Comparison of ENCODE assay signal across 21 cellular contexts in genomic region chr17:29014716-29015115, GRCh38. TPM values are rescaled to one million over a fixed set of nuclear protein-coding genes. Genes with fewer than 3 reads are reported as not detected.
A peak's percentile ranks its signal among the peaks of the same experiment; 100 is the strongest.
DNase-seq lines count a peak whose midpoint lies in the region; ATAC-seq, FAIRE-seq and TF ChIP-seq lines count a peak whose summit lies in the region.
"Had no signal": no experiment of that assay in that cellular context is flagged by ENCODE, and none has a peak within 500 bp of the region (broad histone marks: within the 10 kb centered on the region; RNA-seq: fewer than 3 reads in every experiment).

No MANE protein-coding gene starts in this region.

- no peak overlapping the region for H3K14ac ChIP-seq in H1 (ENCODE audit: insufficient read length)

- no peaks in the 10 kb centered on the region for H3K23me2 ChIP-seq in H1 (ENCODE audit: low read depth, low read length)

- H3K27me3 ChIP-seq in H1 (replicated peaks in 1 of 4; ENCODE audit: control insufficient read depth in 3 of 4, extremely low read depth in 1 of 4, insufficient read depth in 3 of 4, low read length in 3 of 4) (no peaks in the 10 kb centered on the region), mesendoderm (ENCODE audit: insufficient read depth, low read length, poor library complexity) (no peaks in the 10 kb centered on the region)

- H2BK120ac ChIP-seq in H1 (replicated peaks; ENCODE audit: low read depth, low read length) (peak overlapping the region; percentile 4), mesendoderm (ENCODE audit: low read depth, low read length) (no peak overlapping the region)

- H3K79me2 ChIP-seq in H1 (ENCODE audit: control insufficient read depth in 1 of 2, insufficient read depth in 2 of 2, low read length in 2 of 2) (no peaks in the 10 kb centered on the region), mesendoderm (ENCODE audit: control insufficient read depth, insufficient read depth, low read length) (no peaks in the 10 kb centered on the region)

- H3K4me1 ChIP-seq in HEK293 (ENCODE audit: control insufficient read depth, insufficient read depth, low read length) (0 out of 2 replicates have a peak, but pooled peaks cover 2% of the 10 kb centered on the region), H1 (replicated peaks in 1 of 4; ENCODE audit: control insufficient read depth in 3 of 4, insufficient read depth in 4 of 4, low read length in 3 of 4) (peaks cover 27 to 37% (median 32%) of the 10 kb centered on the region in 4 experiments), mesendoderm (ENCODE audit: control insufficient read depth, low read depth, low read length) (peaks cover 17% of the 10 kb centered on the region)

- H4K20me1 ChIP-seq in H1 (replicated peaks in 1 of 2; ENCODE audit: control insufficient read depth in 1 of 2, insufficient read depth in 2 of 2, low read length in 2 of 2), result no peaks in the 10 kb centered on the region
- H4K20me1 ChIP-seq: BLaER1 had no signal

- no peak overlapping the region for H4K8ac ChIP-seq in H1 (ENCODE audit: extremely low read depth, insufficient read depth, low read length)
- no peak overlapping the region for H4K8ac ChIP-seq in mesendoderm (ENCODE audit: low read depth, low read length)

- no peak overlapping the region for H3K27ac Mint-ChIP-seq in activated CD4-positive, alpha-beta memory T cell treated with anti-CD3 and anti-CD28 coated beads, Interleukin-2, amount 10 ng/mL, durations not matched to agents 7 days and 5 days
- H3K27ac Mint-ChIP-seq: CD4-positive, alpha-beta memory T cell had no signal

- no peak overlapping the region for H2AFZ ChIP-seq in H1 (ENCODE audit: low read length)

- DNase-seq in COLO829 (ENCODE audit: low spot score) (peak; percentile 20), H1 (ENCODE audit: low read depth in 1 of 2, low spot score in 2 of 2) (no peak), mesendoderm (no peak), NCI-H187 treated with DMSO at 0.1 percent for 48 hours (lab: John Stamatoyannopoulos, UW) (no peak)
- DNase-seq in activated CD8-positive, alpha-beta memory T cell treated with anti-CD3 and anti-CD28 coated beads, Interleukin-2, amount 50 U/mL, for 48 hours, result no peak
- DNase-seq in activated CD4-positive, alpha-beta memory T cell treated with anti-CD3 and anti-CD28 coated beads, Interleukin-2, amount 10 ng/mL, durations not matched to agents 7 days and 5 days, result no peak
- DNase-seq: 8988T; Calu3; CD4-positive, alpha-beta memory T cell; DMS79 treated with DMSO at 0.1 percent for 48 hours had no signal

- H4K5ac ChIP-seq in H1 (ENCODE audit: insufficient read length, low read depth, low read length) (no peak overlapping the region), mesendoderm (ENCODE audit: low read length) (peak overlapping the region; percentile 26)

- H4K91ac ChIP-seq in H1 (replicated peaks; ENCODE audit: insufficient read length, low read length), result no peak overlapping the region

- H3K9ac ChIP-seq in H1 (replicated peaks in 1 of 4; ENCODE audit: extremely low read depth in 1 of 4, low read depth in 3 of 4, low read length in 3 of 4) (no peak overlapping the region), mesendoderm (ENCODE audit: low read length) (no peak overlapping the region)
- H3K9ac ChIP-seq: BLaER1 had no signal

- ATAC-seq in GM19035 (IDR thresholded peaks at IDR 0.05; ENCODE audit: unreplicated experiment), result no peak
- ATAC-seq: GM12878, HCT116 had no signal

- H3K4ac ChIP-seq in H1 (replicated peaks; ENCODE audit: insufficient read length, low read depth, low read length) (no peak overlapping the region), mesendoderm (ENCODE audit: low read depth, low read length) (no peak overlapping the region)

- H3K9me3 Mint-ChIP-seq in activated CD4-positive, alpha-beta memory T cell treated with anti-CD3 and anti-CD28 coated beads, Interleukin-2, amount 10 ng/mL, durations not matched to agents 7 days and 5 days, result no peaks in the 10 kb centered on the region

- TF ChIP-seq RAD21 in H1 (IDR thresholded peaks at IDR 0.05 in 1 of 2, conservative IDR thresholded peaks at IDR 0.05 in 1 of 2; ENCODE audit: low read depth in 2 of 2, low read length in 2 of 2), result no peak

- 72% methylated on average over 5 of the region's 5 CpGs; no CpG with 5 or more reads in 1 of the 2 experiments for WGBS in H1 (ENCODE audit: extremely low coverage in 1 of 2, insufficient coverage in 1 of 2, insufficient read length in 1 of 2, insufficient replicate concordance in 2 of 2, low coverage in 1 of 2, low lambda C conversion rate in 2 of 2, missing lambda C conversion rate in 1 of 2), 2 experiments
- no CpG with 5 or more reads among the region's 5 CpGs for WGBS in mesendoderm (ENCODE audit: extremely low coverage, insufficient coverage, low lambda C conversion rate)

- H3K36me3 ChIP-seq in HEK293 (ENCODE audit: control insufficient read depth in 2 of 2, insufficient read depth in 1 of 2, low read length in 2 of 2) (no peaks in the 10 kb centered on the region), H1 (ENCODE audit: control insufficient read depth in 2 of 4, insufficient read depth in 4 of 4, low read length in 3 of 4) (no peaks in the 10 kb centered on the region), mesendoderm (ENCODE audit: control insufficient read depth, insufficient read depth, low read length) (no peaks in the 10 kb centered on the region)
- H3K36me3 ChIP-seq: BLaER1 had no signal

- no peak for FAIRE-seq in H1 (lab: Jason Lieb, UNC)
- FAIRE-seq: GM12878, GM19239, H54 had no signal

- H3K23ac ChIP-seq in H1 (ENCODE audit: insufficient read length) (no peak overlapping the region), mesendoderm (ENCODE audit: low read length) (no peak overlapping the region)

- CTCF ChIA-PET in HEK293 (lab: Yijun Ruan, JAX), result interaction anchor here (0.7 to 1.3 kb wide), 2 partner anchors 50 to 103 kb away, joined by 3 to 6 read pairs; no protein-coding TSS in a partner anchor
- CTCF ChIA-PET in H1 (lab: Charles Lee; ENCODE audit: partially characterized antibody), result interaction anchor here (0.9 to 9.0 kb wide), 12 partner anchors 16 to 115 kb away, joined by 3 to 105 read pairs (median 6); no protein-coding TSS in a partner anchor
- CTCF ChIA-PET in activated CD4-positive, alpha-beta memory T cell treated with anti-CD3 and anti-CD28 coated beads, Interleukin-2, amount 10 ng/mL, durations not matched to agents 7 days and 5 days (lab: Charles Lee), result interaction anchor here (1.6 kb wide), 1 partner anchor 103 kb away, joined by 4 read pairs; no protein-coding TSS in a partner anchor

- no peak overlapping the region for H3K18ac ChIP-seq in H1 (ENCODE audit: extremely low read depth, low read length)
- H3K18ac ChIP-seq in mesendoderm (ENCODE audit: low read length), result no peak overlapping the region

- H3K9me3 ChIP-seq in HEK293 (ENCODE audit: control insufficient read depth, insufficient read depth, low read depth, low read length), result no peaks in the 10 kb centered on the region
- no peaks in the 10 kb centered on the region for H3K9me3 ChIP-seq in H1 (ENCODE audit: insufficient read depth in 2 of 2, low read depth in 1 of 2, low read length in 1 of 2)
- H3K9me3 ChIP-seq: BLaER1 had no signal

- H3K36me3 Mint-ChIP-seq in activated CD4-positive, alpha-beta memory T cell treated with anti-CD3 and anti-CD28 coated beads, Interleukin-2, amount 10 ng/mL, durations not matched to agents 7 days and 5 days (ENCODE audit: low read depth), result no peaks in the 10 kb centered on the region
- H3K36me3 Mint-ChIP-seq: CD14-positive monocyte; CD4-positive, alpha-beta memory T cell had no signal

- no peak overlapping the region for H2BK12ac ChIP-seq in H1 (ENCODE audit: low read depth, low read length)

- H2BK5ac ChIP-seq in H1 (ENCODE audit: low read depth, low read length) (no peak overlapping the region), mesendoderm (ENCODE audit: low read length) (no peak overlapping the region)

- no peaks in the 10 kb centered on the region for H3K79me1 ChIP-seq in H1 (ENCODE audit: low read depth, low read length)
- H3K79me1 ChIP-seq in mesendoderm (ENCODE audit: low read length), result no peaks in the 10 kb centered on the region

- no peak for TF ChIP-seq EP300 in H1 (IDR thresholded peaks at IDR 0.05; ENCODE audit: borderline replicate concordance in 1 of 2, low read depth in 2 of 2, low read length in 2 of 2)

- H2BK20ac ChIP-seq in H1 (ENCODE audit: low read length), result peak overlapping the region; percentile 56; the same call in 1 of the 2 replicates

- no peak overlapping the region for H3K4me3 Mint-ChIP-seq in activated CD4-positive, alpha-beta memory T cell treated with anti-CD3 and anti-CD28 coated beads, Interleukin-2, amount 10 ng/mL, durations not matched to agents 7 days and 5 days
- H3K4me3 Mint-ChIP-seq: CD14-positive monocyte; CD4-positive, alpha-beta memory T cell had no signal

- H3K27ac ChIP-seq in HEK293 (ENCODE audit: extremely low read depth, low read depth, low read length) (0 out of 2 replicates have a peak overlapping the region, but pooled peaks have one; percentile 9), H1 (ENCODE audit: low read depth, low read length) (no peak overlapping the region), mesendoderm (ENCODE audit: low read depth, low read length) (no peak overlapping the region)
- H3K27ac ChIP-seq: BLaER1, HL-60 had no signal

- TF ChIP-seq CTCF in HEK293 (tag by site-specific recombination; IDR thresholded peaks at IDR 0.05) (no peak), H1 (IDR thresholded peaks at IDR 0.05; ENCODE audit: control extremely low read depth in 1 of 3, insufficient read depth in 1 of 3, low read depth in 1 of 3, low read length in 3 of 3) (no peak)

- peaks cover 41% of the 10 kb centered on the region for H3K27me3 Mint-ChIP-seq in activated CD4-positive, alpha-beta memory T cell treated with anti-CD3 and anti-CD28 coated beads, Interleukin-2, amount 10 ng/mL, durations not matched to agents 7 days and 5 days

- no peak overlapping the region for H2BK15ac ChIP-seq in H1 (ENCODE audit: low read length)
- no peak overlapping the region for H2BK15ac ChIP-seq in mesendoderm (replicated peaks; ENCODE audit: low read depth)

- POLR2A ChIA-PET in HEK293 (lab: Yijun Ruan, JAX) (no interaction called here), H1 (lab: Charles Lee; ENCODE audit: partially characterized antibody) (interaction anchor here (0.7 to 1.9 kb wide), 5 partner anchors 11 to 109 kb away, joined by 3 to 5 read pairs (median 3); no protein-coding TSS in a partner anchor)
- POLR2A ChIA-PET in activated CD4-positive, alpha-beta memory T cell treated with anti-CD3 and anti-CD28 coated beads, Interleukin-2, amount 10 ng/mL, durations not matched to agents 7 days and 5 days (lab: Charles Lee), result no interaction called here

- no peak overlapping the region for H3K4me3 ChIP-seq in HEK293 (ENCODE audit: low read depth, low read length)
- no peak overlapping the region for H3K4me3 ChIP-seq in H1 (ENCODE audit: extremely low read depth in 1 of 4, insufficient read depth in 2 of 4, low read depth in 3 of 4, low read length in 4 of 4)
- no peak overlapping the region for H3K4me3 ChIP-seq in mesendoderm (ENCODE audit: low read length)
- H3K4me3 ChIP-seq: BLaER1, GM12878 had no signal

- no peak overlapping the region for H3K56ac ChIP-seq in H1 (replicated peaks; ENCODE audit: insufficient read length, low read depth, low read length)
- peak overlapping the region; percentile 22 for H3K56ac ChIP-seq in mesendoderm (ENCODE audit: low read length)

- no peak overlapping the region for H2AK5ac ChIP-seq in H1 (ENCODE audit: low read depth, low read length)
- H2AK5ac ChIP-seq in mesendoderm (ENCODE audit: low read length), result no peak overlapping the region

- no peak for TF ChIP-seq POLR2A in H1 (IDR thresholded peaks at IDR 0.05; ENCODE audit: control extremely low read depth in 1 of 2, low read depth in 2 of 2, low read length in 2 of 2)

- H3K4me2 ChIP-seq in H1 (ENCODE audit: insufficient read depth in 1 of 2, low read depth in 2 of 2, low read length in 2 of 2) (no peak overlapping the region), mesendoderm (ENCODE audit: low read length) (no peak overlapping the region)
- H3K4me2 ChIP-seq: BLaER1 had no signal

- H3K4me1 Mint-ChIP-seq in activated CD4-positive, alpha-beta memory T cell treated with anti-CD3 and anti-CD28 coated beads, Interleukin-2, amount 10 ng/mL, durations not matched to agents 7 days and 5 days, result no peaks in the 10 kb centered on the region

RNA-seq across cellular contexts. Expression of gene SEZ6, which starts 8.9 kb away (rescaled TPM):
- 6.9 and 7.8 TPM in 2 replicates for total RNA-seq in H1 (2021; fragmentation: NEBNext Ultra II Directional; extraction: Animal tissue kit (Norgen Biotek cat#: 25700))
- polyA plus RNA-seq in H1 (2011; rRNA removed), result 8.5 and 16.1 TPM in 2 replicates
- 4.8 TPM for polyA plus RNA-seq in H1 (2011; cell fraction: cytosol; rRNA removed)
- polyA plus RNA-seq in H1 (2011; cell fraction: nucleus; rRNA removed), result 18.6 TPM
- polyA plus RNA-seq in H1 (2012, experiment 1 of 2), result 10.7 to 21.5 TPM (median 18.7 TPM) in 4 replicates
- 19.3 TPM for polyA plus RNA-seq in H1 (2012, experiment 2 of 2)
- polyA plus RNA-seq in H1 (2013, experiment 1 of 2), result 11.1 TPM
- polyA plus RNA-seq in H1 (2013, experiment 2 of 2), result 10.2 TPM
- polyA minus RNA-seq in H1 (2011; rRNA and poly(A)+ RNA removed), result 5.6 and 13.9 TPM in 2 replicates
- polyA minus RNA-seq in H1 (2011; cell fraction: cytosol; rRNA and poly(A)+ RNA removed), result 5.6 TPM
- 7.6 TPM for polyA minus RNA-seq in H1 (2011; cell fraction: nucleus; rRNA and poly(A)+ RNA removed)
- polyA plus RNA-seq in mesendoderm (2013, experiment 1 of 2), result 0.31 TPM
- polyA plus RNA-seq in mesendoderm (2013, experiment 2 of 2), result 0.36 TPM
- not detected for total RNA-seq in activated CD4-positive, alpha-beta memory T cell treated with anti-CD3 and anti-CD28 coated beads, Interleukin-2, amount 10 ng/mL, durations not matched to agents 7 days and 5 days
- total RNA-seq: Calu3; CD4-positive, alpha-beta memory T cell; GM12878; HT1080 had no signal
- polyA plus RNA-seq: AG04450 had no signal

RNA-seq across cellular contexts. Expression of gene PIPOX, which starts 28.2 kb away (rescaled TPM):
- 55.5 and 57.2 TPM in 2 replicates for total RNA-seq in H1 (2021; fragmentation: NEBNext Ultra II Directional; extraction: Animal tissue kit (Norgen Biotek cat#: 25700))
- 75.0 and 99.6 TPM in 2 replicates for polyA plus RNA-seq in H1 (2011; rRNA removed)
- polyA plus RNA-seq in H1 (2011; cell fraction: cytosol; rRNA removed), result 70.3 TPM
- 39.1 TPM for polyA plus RNA-seq in H1 (2011; cell fraction: nucleus; rRNA removed)
- 46.5 to 58.4 TPM (median 54.3 TPM) in 4 replicates for polyA plus RNA-seq in H1 (2012, experiment 1 of 2)
- polyA plus RNA-seq in H1 (2012, experiment 2 of 2), result 39.4 TPM
- polyA plus RNA-seq in H1 (2013, experiment 1 of 2), result 51.2 TPM
- 48.0 TPM for polyA plus RNA-seq in H1 (2013, experiment 2 of 2)
- polyA minus RNA-seq in H1 (2011; rRNA and poly(A)+ RNA removed), result 68.1 and 68.2 TPM in 2 replicates
- polyA minus RNA-seq in H1 (2011; cell fraction: cytosol; rRNA and poly(A)+ RNA removed), result 15.8 TPM
- polyA minus RNA-seq in H1 (2011; cell fraction: nucleus; rRNA and poly(A)+ RNA removed), result 28.2 TPM
- polyA plus RNA-seq in mesendoderm (2013, experiment 1 of 2), result 10.3 TPM
- polyA plus RNA-seq in mesendoderm (2013, experiment 2 of 2), result 10.9 TPM
- total RNA-seq in activated CD4-positive, alpha-beta memory T cell treated with anti-CD3 and anti-CD28 coated beads, Interleukin-2, amount 10 ng/mL, durations not matched to agents 7 days and 5 days, result 1 to 10 TPM; 1.4 to 2.0 TPM

Comparison
In these comparisons a context has a peak if more than half of its experiments do, and no peak if none do; other contexts are left out.
1. RNA of gene PIPOX, which starts 28.2 kb away (total RNA-seq): 55.5 to 57.2 TPM in H1; 1.4 to 2.0 TPM in activated CD4-positive, alpha-beta memory T cell treated with anti-CD3 and anti-CD28 coated beads, Interleukin-2, amount 10 ng/mL, durations not matched to agents 7 days and 5 days; every median in the first group is over 10 times any median in the second.